Comparison of ENCODE assay signal across 19 cellular contexts in the genomic region with DNA sequence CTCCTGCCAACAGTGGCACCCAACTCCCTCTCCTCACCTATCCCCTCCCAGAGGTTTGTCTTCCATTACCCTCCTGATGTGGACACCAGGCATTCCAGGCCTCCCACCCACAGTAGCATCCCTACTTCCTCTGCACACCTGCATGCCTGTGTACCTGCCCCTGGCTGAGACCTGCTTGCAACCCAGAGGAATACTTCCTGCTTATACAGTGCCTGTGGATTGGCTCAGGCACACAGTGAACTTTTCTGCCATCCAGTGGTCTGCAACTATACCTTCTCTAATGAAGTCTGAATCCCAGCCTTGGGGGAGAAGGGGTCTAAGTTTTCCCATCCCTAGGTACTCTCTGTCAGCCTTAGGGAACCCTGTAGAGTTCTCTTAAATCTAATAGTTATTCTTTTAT.
DNase-seq lines count a peak whose midpoint lies in the region; ATAC-seq and TF ChIP-seq lines count a peak whose summit lies in the region.
"Had no signal": no experiment of that assay in that cellular context is flagged by ENCODE, and none has a peak within 500 bp of the region (broad histone marks: within the 10 kb centered on the region; RNA-seq: fewer than 3 reads in every experiment).

No MANE protein-coding gene starts in this region.

- TF ChIP-seq EP300 in Ishikawa (IDR thresholded peaks at IDR 0.05; ENCODE audit: borderline replicate concordance) = no peak

- no peak overlapping the region for H3K4me3 ChIP-seq in tibial artery
- H3K4me3 ChIP-seq: dorsolateral prefrontal cortex, SK-N-MC, suprapubic skin had no signal

- no peaks in the 10 kb centered on the region for H3K27me3 Mint-ChIP-seq in WTC11 (ENCODE audit: low read depth)

- peak; percentile 100 for ATAC-seq in WTC11
- ATAC-seq: activated naive CD4-positive, alpha-beta T cell treated with anti-CD3 and anti-CD28 coated beads, Interleukin-2, amount 50 U/mL, for 72 hours; activated T-cell treated with anti-CD3 and anti-CD28 coated beads, Interleukin-2, amount 50 U/mL, for 4 hours had no signal

- no peaks in the 10 kb centered on the region for H3K9me3 Mint-ChIP-seq in WTC11

- H3K36me3 Mint-ChIP-seq in WTC11 = no peaks in the 10 kb centered on the region
- H3K36me3 Mint-ChIP-seq: activated naive CD4-positive, alpha-beta T cell treated with anti-CD3 and anti-CD28 coated beads, Interleukin-2, amount 50 U/mL, for 72 hours had no signal

- CTCF ChIA-PET in WTC11 (lab: Charles Lee) = no interaction called here

- H3K36me3 ChIP-seq in tibial artery = no peaks in the 10 kb centered on the region
- H3K36me3 ChIP-seq: suprapubic skin had no signal

- H3K4me1 ChIP-seq in tibial artery = no peaks in the 10 kb centered on the region
- H3K4me1 ChIP-seq: suprapubic skin had no signal

- no peak for TF ChIP-seq CTCF in WTC11 (IDR thresholded peaks at IDR 0.05)
- TF ChIP-seq CTCF in tibial artery (IDR thresholded peaks at IDR 0.05) = no peak

- TF ChIP-seq RAD21 in Ishikawa (IDR thresholded peaks at IDR 0.05; ENCODE audit: low read depth) = peak; percentile 59

- intact Hi-C loops in tibial artery (cut with DNase I; ENCODE audit: low total_unique reads) = no loop called here

- H3K4me3 Mint-ChIP-seq in WTC11 = no peak overlapping the region
- H3K4me3 Mint-ChIP-seq: activated T-cell treated with anti-CD3 and anti-CD28 coated beads, Interleukin-2, amount 50 U/mL, for 4 hours had no signal

- no peak overlapping the region for H3K27ac ChIP-seq in tibial artery
- H3K27ac ChIP-seq: dorsolateral prefrontal cortex, SK-N-MC, suprapubic skin had no signal

- DNase-seq in COR-L47 (lab: John Stamatoyannopoulos, UW) (peak; percentile 17), WTC11 (ENCODE audit: low spot score) (peak; percentile 43), kidney tubule cell (ENCODE audit: low spot score) (peak; percentile 11), tibial artery (no peak), NCI-H187 treated with DMSO at 0.1 percent for 48 hours (lab: John Stamatoyannopoulos, UW) (no peak), AG08396 (ENCODE audit: low spot score) (no peak), AG08395 (ENCODE audit: low spot score) (no peak)
- DNase-seq: activated CD4-positive, alpha-beta T cell treated with anti-CD3 and anti-CD28 coated beads, Interleukin-2, amount 50 U/mL, for 48 hours; activated T-cell treated with anti-CD3 and anti-CD28 coated beads, Interleukin-2, amount 50 U/mL, for 4 hours; Calu3; dorsolateral prefrontal cortex; GF-D8; HCEC 1CT; head of caudate nucleus; stimulated activated CD4-positive, alpha-beta T cell treated with anti-CD3 and anti-CD28 coated beads, Interleukin-2, amount 100 ng/mL, for 48 hours had no signal

- H3K4me1 Mint-ChIP-seq in WTC11 = peaks cover 14% of the 10 kb centered on the region

- no peaks in the 10 kb centered on the region for H3K27me3 ChIP-seq in tibial artery
- H3K27me3 ChIP-seq: dorsolateral prefrontal cortex, suprapubic skin had no signal

- POLR2A ChIA-PET in WTC11 (lab: Charles Lee) = no interaction called here

- H3K27ac Mint-ChIP-seq in WTC11 = no peak overlapping the region
- H3K27ac Mint-ChIP-seq: activated naive CD4-positive, alpha-beta T cell treated with anti-CD3 and anti-CD28 coated beads, Interleukin-2, amount 50 U/mL, for 72 hours had no signal

- no peaks in the 10 kb centered on the region for H3K9me3 ChIP-seq in tibial artery
- H3K9me3 ChIP-seq: suprapubic skin had no signal

TF ChIP-seq in Ishikawa, 13 proteins besides CTCF, POLR2A, EP300 and RAD21 (continues in another document):
- TF ChIP-seq TAF1 (IDR thresholded peaks at IDR 0.05; ENCODE audit: low read depth) (no peak), NFIC (IDR thresholded peaks at IDR 0.05) (no peak), TEAD4 (IDR thresholded peaks at IDR 0.05) (no peak), CREB1 (IDR thresholded peaks at IDR 0.05; ENCODE audit: low read depth) (no peak), FOXM1 (IDR thresholded peaks at IDR 0.05; ENCODE audit: borderline replicate concordance, low read depth) (no peak), CEBPB (IDR thresholded peaks at IDR 0.05) (no peak), ZBTB7A (IDR thresholded peaks at IDR 0.05; ENCODE audit: low read depth) (no peak), EGR1 (IDR thresholded peaks at IDR 0.05) (no peak), YY1 (IDR thresholded peaks at IDR 0.05; ENCODE audit: low read depth) (no peak), TCF12 (IDR thresholded peaks at IDR 0.05; ENCODE audit: low read depth) (no peak)
- TF ChIP-seq, protein P1, sequence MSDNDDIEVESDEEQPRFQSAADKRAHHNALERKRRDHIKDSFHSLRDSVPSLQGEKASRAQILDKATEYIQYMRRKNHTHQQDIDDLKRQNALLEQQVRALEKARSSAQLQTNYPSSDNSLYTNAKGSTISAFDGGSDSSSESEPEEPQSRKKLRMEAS (IDR thresholded peaks at IDR 0.05) = no peak
- TF ChIP-seq, protein P2, sequence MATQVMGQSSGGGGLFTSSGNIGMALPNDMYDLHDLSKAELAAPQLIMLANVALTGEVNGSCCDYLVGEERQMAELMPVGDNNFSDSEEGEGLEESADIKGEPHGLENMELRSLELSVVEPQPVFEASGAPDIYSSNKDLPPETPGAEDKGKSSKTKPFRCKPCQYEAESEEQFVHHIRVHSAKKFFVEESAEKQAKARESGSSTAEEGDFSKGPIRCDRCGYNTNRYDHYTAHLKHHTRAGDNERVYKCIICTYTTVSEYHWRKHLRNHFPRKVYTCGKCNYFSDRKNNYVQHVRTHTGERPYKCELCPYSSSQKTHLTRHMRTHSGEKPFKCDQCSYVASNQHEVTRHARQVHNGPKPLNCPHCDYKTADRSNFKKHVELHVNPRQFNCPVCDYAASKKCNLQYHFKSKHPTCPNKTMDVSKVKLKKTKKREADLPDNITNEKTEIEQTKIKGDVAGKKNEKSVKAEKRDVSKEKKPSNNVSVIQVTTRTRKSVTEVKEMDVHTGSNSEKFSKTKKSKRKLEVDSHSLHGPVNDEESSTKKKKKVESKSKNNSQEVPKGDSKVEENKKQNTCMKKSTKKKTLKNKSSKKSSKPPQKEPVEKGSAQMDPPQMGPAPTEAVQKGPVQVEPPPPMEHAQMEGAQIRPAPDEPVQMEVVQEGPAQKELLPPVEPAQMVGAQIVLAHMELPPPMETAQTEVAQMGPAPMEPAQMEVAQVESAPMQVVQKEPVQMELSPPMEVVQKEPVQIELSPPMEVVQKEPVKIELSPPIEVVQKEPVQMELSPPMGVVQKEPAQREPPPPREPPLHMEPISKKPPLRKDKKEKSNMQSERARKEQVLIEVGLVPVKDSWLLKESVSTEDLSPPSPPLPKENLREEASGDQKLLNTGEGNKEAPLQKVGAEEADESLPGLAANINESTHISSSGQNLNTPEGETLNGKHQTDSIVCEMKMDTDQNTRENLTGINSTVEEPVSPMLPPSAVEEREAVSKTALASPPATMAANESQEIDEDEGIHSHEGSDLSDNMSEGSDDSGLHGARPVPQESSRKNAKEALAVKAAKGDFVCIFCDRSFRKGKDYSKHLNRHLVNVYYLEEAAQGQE (IDR thresholded peaks at IDR 0.05; ENCODE audit: low read depth) = no peak

TF ChIP-seq in WTC11, 78 proteins besides CTCF, POLR2A, EP300 and RAD21 (continues in another document):
- TF ChIP-seq PRRX2 (CRISPR knock-in tag; IDR thresholded peaks at IDR 0.05) (no peak), NR1H2 (CRISPR knock-in tag; IDR thresholded peaks at IDR 0.05) (no peak)
- TF ChIP-seq, protein P3, sequence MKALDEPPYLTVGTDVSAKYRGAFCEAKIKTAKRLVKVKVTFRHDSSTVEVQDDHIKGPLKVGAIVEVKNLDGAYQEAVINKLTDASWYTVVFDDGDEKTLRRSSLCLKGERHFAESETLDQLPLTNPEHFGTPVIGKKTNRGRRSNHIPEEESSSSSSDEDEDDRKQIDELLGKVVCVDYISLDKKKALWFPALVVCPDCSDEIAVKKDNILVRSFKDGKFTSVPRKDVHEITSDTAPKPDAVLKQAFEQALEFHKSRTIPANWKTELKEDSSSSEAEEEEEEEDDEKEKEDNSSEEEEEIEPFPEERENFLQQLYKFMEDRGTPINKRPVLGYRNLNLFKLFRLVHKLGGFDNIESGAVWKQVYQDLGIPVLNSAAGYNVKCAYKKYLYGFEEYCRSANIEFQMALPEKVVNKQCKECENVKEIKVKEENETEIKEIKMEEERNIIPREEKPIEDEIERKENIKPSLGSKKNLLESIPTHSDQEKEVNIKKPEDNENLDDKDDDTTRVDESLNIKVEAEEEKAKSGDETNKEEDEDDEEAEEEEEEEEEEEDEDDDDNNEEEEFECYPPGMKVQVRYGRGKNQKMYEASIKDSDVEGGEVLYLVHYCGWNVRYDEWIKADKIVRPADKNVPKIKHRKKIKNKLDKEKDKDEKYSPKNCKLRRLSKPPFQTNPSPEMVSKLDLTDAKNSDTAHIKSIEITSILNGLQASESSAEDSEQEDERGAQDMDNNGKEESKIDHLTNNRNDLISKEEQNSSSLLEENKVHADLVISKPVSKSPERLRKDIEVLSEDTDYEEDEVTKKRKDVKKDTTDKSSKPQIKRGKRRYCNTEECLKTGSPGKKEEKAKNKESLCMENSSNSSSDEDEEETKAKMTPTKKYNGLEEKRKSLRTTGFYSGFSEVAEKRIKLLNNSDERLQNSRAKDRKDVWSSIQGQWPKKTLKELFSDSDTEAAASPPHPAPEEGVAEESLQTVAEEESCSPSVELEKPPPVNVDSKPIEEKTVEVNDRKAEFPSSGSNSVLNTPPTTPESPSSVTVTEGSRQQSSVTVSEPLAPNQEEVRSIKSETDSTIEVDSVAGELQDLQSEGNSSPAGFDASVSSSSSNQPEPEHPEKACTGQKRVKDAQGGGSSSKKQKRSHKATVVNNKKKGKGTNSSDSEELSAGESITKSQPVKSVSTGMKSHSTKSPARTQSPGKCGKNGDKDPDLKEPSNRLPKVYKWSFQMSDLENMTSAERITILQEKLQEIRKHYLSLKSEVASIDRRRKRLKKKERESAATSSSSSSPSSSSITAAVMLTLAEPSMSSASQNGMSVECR (CRISPR knock-in tag; IDR thresholded peaks at IDR 0.05; ENCODE audit: borderline replicate concordance) = no peak
- TF ChIP-seq, protein P4, sequence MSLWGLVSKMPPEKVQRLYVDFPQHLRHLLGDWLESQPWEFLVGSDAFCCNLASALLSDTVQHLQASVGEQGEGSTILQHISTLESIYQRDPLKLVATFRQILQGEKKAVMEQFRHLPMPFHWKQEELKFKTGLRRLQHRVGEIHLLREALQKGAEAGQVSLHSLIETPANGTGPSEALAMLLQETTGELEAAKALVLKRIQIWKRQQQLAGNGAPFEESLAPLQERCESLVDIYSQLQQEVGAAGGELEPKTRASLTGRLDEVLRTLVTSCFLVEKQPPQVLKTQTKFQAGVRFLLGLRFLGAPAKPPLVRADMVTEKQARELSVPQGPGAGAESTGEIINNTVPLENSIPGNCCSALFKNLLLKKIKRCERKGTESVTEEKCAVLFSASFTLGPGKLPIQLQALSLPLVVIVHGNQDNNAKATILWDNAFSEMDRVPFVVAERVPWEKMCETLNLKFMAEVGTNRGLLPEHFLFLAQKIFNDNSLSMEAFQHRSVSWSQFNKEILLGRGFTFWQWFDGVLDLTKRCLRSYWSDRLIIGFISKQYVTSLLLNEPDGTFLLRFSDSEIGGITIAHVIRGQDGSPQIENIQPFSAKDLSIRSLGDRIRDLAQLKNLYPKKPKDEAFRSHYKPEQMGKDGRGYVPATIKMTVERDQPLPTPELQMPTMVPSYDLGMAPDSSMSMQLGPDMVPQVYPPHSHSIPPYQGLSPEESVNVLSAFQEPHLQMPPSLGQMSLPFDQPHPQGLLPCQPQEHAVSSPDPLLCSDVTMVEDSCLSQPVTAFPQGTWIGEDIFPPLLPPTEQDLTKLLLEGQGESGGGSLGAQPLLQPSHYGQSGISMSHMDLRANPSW (CRISPR knock-in tag; conservative IDR thresholded peaks at IDR 0.05; ENCODE audit: low read depth) = no peak

Comparison
In these comparisons a context has a peak if more than half of its experiments do, and no peak if none do; other contexts are left out.
1. DNase-seq: peak in COR-L47 (single experiment), WTC11 (single experiment) and kidney tubule cell (single experiment); none in tibial artery (0 of 2), NCI-H187 treated with DMSO at 0.1 percent for 48 hours (single experiment), AG08396 (single experiment) and AG08395 (single experiment).